ENCODE assay signal across 9 cellular contexts in the genomic region with DNA sequence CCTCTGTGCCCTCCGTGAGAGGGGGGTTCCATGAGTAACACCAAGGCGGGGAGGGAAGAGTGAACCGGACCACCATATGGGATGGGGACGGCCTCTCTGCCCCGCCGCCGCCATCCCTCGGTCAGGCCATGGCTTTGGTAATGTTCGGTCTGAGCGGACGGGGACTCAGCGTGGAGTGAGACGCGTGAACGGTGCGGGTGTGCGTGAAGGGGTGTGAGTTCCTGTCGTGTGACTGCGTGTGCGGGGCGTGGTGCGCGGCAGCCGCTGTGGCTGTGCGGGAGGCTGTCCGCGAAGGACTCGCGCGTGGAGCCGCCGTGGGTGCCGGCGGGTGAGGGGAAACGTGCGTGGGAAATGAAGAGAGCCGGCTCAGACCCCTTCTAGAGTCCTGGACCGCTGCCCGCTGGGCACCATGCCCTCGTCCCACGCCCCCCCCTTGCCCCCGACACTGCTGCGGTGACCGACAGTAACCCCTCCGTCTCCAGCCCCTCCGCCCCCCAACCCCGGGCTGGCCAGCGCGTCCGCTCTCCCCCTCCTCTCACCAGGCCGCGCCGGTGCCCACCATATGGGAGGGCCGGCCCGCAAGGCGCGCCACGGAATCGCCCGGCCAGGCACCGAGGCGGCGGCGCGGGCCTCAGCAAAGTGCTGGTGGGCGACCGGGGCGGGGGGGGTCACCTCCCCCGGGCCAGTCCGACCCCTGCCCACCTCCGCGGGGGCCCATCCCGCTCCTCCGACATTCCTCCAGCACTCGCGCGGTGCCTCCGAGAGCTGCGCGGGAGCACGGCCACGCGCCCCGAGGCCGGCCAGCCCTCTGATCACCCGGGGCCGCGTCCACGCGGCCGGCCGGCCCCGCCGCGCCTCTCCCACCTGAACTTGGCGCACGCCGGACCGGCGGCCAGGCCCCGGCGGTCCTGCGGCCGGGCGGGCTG. TPM values are rescaled to one million over a fixed set of nuclear protein-coding genes. Genes with fewer than 3 reads are reported as not detected.
A peak's percentile ranks its signal among the peaks of the same experiment; 100 is the strongest.
DNase-seq lines count a peak whose midpoint lies in the region; ATAC-seq, FAIRE-seq and TF ChIP-seq lines count a peak whose summit lies in the region.
"Had no signal": no experiment of that assay in that cellular context is flagged by ENCODE, and none has a peak within 500 bp of the region (broad histone marks: within the 10 kb centered on the region; RNA-seq: fewer than 3 reads in every experiment).

No MANE protein-coding gene starts in this region.

- H3K4me1 ChIP-seq in body of pancreas (peaks cover 53% of the 10 kb centered on the region), keratinocyte (ENCODE audit: control insufficient read depth, extremely low read depth, insufficient read depth, low read length) (peaks cover 11% of the 10 kb centered on the region)

- no peaks in the 10 kb centered on the region for H3K9me3 Mint-ChIP-seq in stimulated activated memory B cell treated with anti-CD40 and anti-IgM and Interleukin-4, amounts not matched to agents 10 μg/mL and 1 μg/mL and 100 μg/mL, for 72 hours

- H3K36me3 Mint-ChIP-seq in stimulated activated memory B cell treated with anti-CD40 and anti-IgM and Interleukin-4, amounts not matched to agents 10 μg/mL and 1 μg/mL and 100 μg/mL, for 72 hours: no peaks in the 10 kb centered on the region

- no peak overlapping the region for H2AFZ ChIP-seq in keratinocyte (ENCODE audit: control insufficient read depth, low read length)

- peak; percentile 16 to 76 (median 27) for TF ChIP-seq POLR2A in body of pancreas (IDR thresholded peaks at IDR 0.05)

- ATAC-seq in HG03460 (IDR thresholded peaks at IDR 0.05; ENCODE audit: unreplicated experiment) (peak; percentile 18), body of pancreas (peak; percentile 16), HG02571 (IDR thresholded peaks at IDR 0.05; ENCODE audit: unreplicated experiment) (no peak), GM21381 (IDR thresholded peaks at IDR 0.05; ENCODE audit: unreplicated experiment) (no peak), HG03432 (IDR thresholded peaks at IDR 0.05; ENCODE audit: unreplicated experiment) (no peak)
- ATAC-seq in stimulated activated memory B cell treated with anti-CD40 and anti-IgM and Interleukin-4, amounts not matched to agents 10 μg/mL and 1 μg/mL and 100 μg/mL, for 72 hours: peak; percentile 1

- peaks cover 20% of the 10 kb centered on the region for H3K4me1 Mint-ChIP-seq in stimulated activated memory B cell treated with anti-CD40 and anti-IgM and Interleukin-4, amounts not matched to agents 10 μg/mL and 1 μg/mL and 100 μg/mL, for 72 hours

- H3K27me3 Mint-ChIP-seq in stimulated activated memory B cell treated with anti-CD40 and anti-IgM and Interleukin-4, amounts not matched to agents 10 μg/mL and 1 μg/mL and 100 μg/mL, for 72 hours: peaks cover 74% of the 10 kb centered on the region

- dilution Hi-C loops in keratinocyte (cut with MboI; ENCODE audit: extremely low pct_ligation_motif_present, low sequenced_read_pairs): no loop called here

- no peaks in the 10 kb centered on the region for H4K20me1 ChIP-seq in keratinocyte (ENCODE audit: control insufficient read depth, extremely low read depth, insufficient read depth, low read length)

- peak overlapping the region; percentile 39 to 46 for H3K4me3 ChIP-seq in body of pancreas
- peak overlapping the region; percentile 14 to 41 (median 31) for H3K4me3 ChIP-seq in keratinocyte (ENCODE audit: control insufficient read depth in 2 of 3, extremely low read depth in 1 of 3, insufficient read depth in 2 of 3, low read depth in 1 of 3, low read length in 3 of 3)

- H3K79me2 ChIP-seq in keratinocyte (ENCODE audit: control insufficient read depth, insufficient read depth, low read length): no peaks in the 10 kb centered on the region

- H3K27ac Mint-ChIP-seq in stimulated activated memory B cell treated with anti-CD40 and anti-IgM and Interleukin-4, amounts not matched to agents 10 μg/mL and 1 μg/mL and 100 μg/mL, for 72 hours: no peak overlapping the region

- no peak overlapping the region for H3K9ac ChIP-seq in keratinocyte (ENCODE audit: control insufficient read depth, extremely low read depth, insufficient read depth, low read length)

- H3K27ac ChIP-seq in body of pancreas (peak overlapping the region; percentile 98 to 99 (median 99)), keratinocyte (ENCODE audit: control insufficient read depth, insufficient read depth, low read length) (no peak overlapping the region)

- H3K36me3 ChIP-seq in body of pancreas (replicated peaks in 1 of 2; ENCODE audit: insufficient read depth in 1 of 2, low read depth in 2 of 2) (peaks cover 0 to 1% of the 10 kb centered on the region in 2 donors), keratinocyte (ENCODE audit: control insufficient read depth in 2 of 2, extremely low read depth in 1 of 2, insufficient read depth in 2 of 2, low read length in 2 of 2) (no peaks in the 10 kb centered on the region)

- H3K27me3 ChIP-seq in body of pancreas (no peaks in the 10 kb centered on the region), keratinocyte (ENCODE audit: control insufficient read depth, extremely low read depth, insufficient read depth, low read length) (peaks cover 50% of the 10 kb centered on the region)

- intact Hi-C loops in body of pancreas (cut with DNase I): loop anchor here (10.0 kb wide), 1 partner anchor 98 kb away; no protein-coding TSS in a partner anchor

- H3K9me3 ChIP-seq in body of pancreas (no peaks in the 10 kb centered on the region), keratinocyte (ENCODE audit: control insufficient read depth, low read depth, low read length) (no peaks in the 10 kb centered on the region)

- TF ChIP-seq CTCF in body of pancreas (IDR thresholded peaks at IDR 0.05): no peak
- TF ChIP-seq CTCF in keratinocyte (optimal IDR thresholded peaks at IDR 0.05 in 1 of 3, IDR thresholded peaks at IDR 0.05 in 1 of 3, conservative IDR thresholded peaks at IDR 0.05 in 1 of 3; ENCODE audit: extremely low read depth in 1 of 3, insufficient read depth in 2 of 3, low read length in 3 of 3): no peak

- peak overlapping the region; percentile 59 for H3K4me2 ChIP-seq in keratinocyte (ENCODE audit: control insufficient read depth, extremely low read depth, insufficient read depth, low read depth, low read length)

- peak; percentile 16 for DNase-seq in COLO668 (lab: John Stamatoyannopoulos, UW; ENCODE audit: unreplicated experiment)
- peak; percentile 45 to 66 (median 60) for DNase-seq in body of pancreas
- no peak for DNase-seq in keratinocyte (ENCODE audit: low read depth, low spot score)

- no peak for FAIRE-seq in keratinocyte (lab: Jason Lieb, UNC)

- H3K9me1 ChIP-seq in keratinocyte (ENCODE audit: control insufficient read depth, extremely low read depth, insufficient read depth, low read length): no peaks in the 10 kb centered on the region

- whole genome bisulfite sequencing in body of pancreas, 2 donors: 1% methylated on average over 34 to 78 of the region's 105 CpGs

- peak overlapping the region; percentile 79 for H3K4me3 Mint-ChIP-seq in stimulated activated memory B cell treated with anti-CD40 and anti-IgM and Interleukin-4, amounts not matched to agents 10 μg/mL and 1 μg/mL and 100 μg/mL, for 72 hours

RNA-seq across cellular contexts. Expression of a gene that starts 0.6 kb away (rescaled TPM):
- 10 to 100 TPM; 37.4 to 40.2 TPM for total RNA-seq in body of pancreas
- polyA plus RNA-seq in keratinocyte: 0.03 to 0.04 TPM in 2 of 3 replicates, not detected in the other
- not detected for polyA plus RNA-seq in keratinocyte (2011; ENCODE audit: low read depth)
- not detected in 2 replicates for polyA plus RNA-seq in keratinocyte (2011; cell fraction: cytosol; rRNA removed)
- 0.05 TPM in 1 of 2 replicates, not detected in the other for polyA plus RNA-seq in keratinocyte (2011; cell fraction: nucleus; rRNA removed)
- polyA plus RNA-seq in keratinocyte (2012; ENCODE audit: low replicate concordance): 0.17 TPM in 1 of 2 replicates, not detected in the other
- not detected in 3 replicates for polyA minus RNA-seq in keratinocyte
- polyA minus RNA-seq in keratinocyte (2011; cell fraction: cytosol; rRNA and poly(A)+ RNA removed): not detected
- polyA minus RNA-seq in keratinocyte (2011; cell fraction: nucleus; rRNA and poly(A)+ RNA removed): not detected in 2 replicates

RNA-seq across cellular contexts. Expression of a gene that starts 38.1 kb away (rescaled TPM):
- total RNA-seq in body of pancreas: not detected
- polyA plus RNA-seq in keratinocyte: not detected in 3 replicates
- not detected for polyA plus RNA-seq in keratinocyte (2011; ENCODE audit: low read depth)
- not detected in 2 replicates for polyA plus RNA-seq in keratinocyte (2011; cell fraction: cytosol; rRNA removed)
- polyA plus RNA-seq in keratinocyte (2011; cell fraction: nucleus; rRNA removed): not detected in 2 replicates
- not detected in 2 replicates for polyA plus RNA-seq in keratinocyte (2012; ENCODE audit: low replicate concordance)
- polyA minus RNA-seq in keratinocyte: not detected in 3 replicates
- not detected for polyA minus RNA-seq in keratinocyte (2011; cell fraction: cytosol; rRNA and poly(A)+ RNA removed)
- polyA minus RNA-seq in keratinocyte (2011; cell fraction: nucleus; rRNA and poly(A)+ RNA removed): not detected in 2 replicates
- total RNA-seq: M059J had no signal

Comparison
In these comparisons a context has a peak if more than half of its experiments do, and no peak if none do; other contexts are left out.
1. ATAC-seq: peak in HG03460 (single experiment), body of pancreas (single experiment) and stimulated activated memory B cell treated with anti-CD40 and anti-IgM and Interleukin-4, amounts not matched to agents 10 μg/mL and 1 μg/mL and 100 μg/mL, for 72 hours (single experiment); none in HG02571 (single experiment), GM21381 (single experiment) and HG03432 (single experiment).